ENCODE assay signal across 1 cellular context in the genomic region with DNA sequence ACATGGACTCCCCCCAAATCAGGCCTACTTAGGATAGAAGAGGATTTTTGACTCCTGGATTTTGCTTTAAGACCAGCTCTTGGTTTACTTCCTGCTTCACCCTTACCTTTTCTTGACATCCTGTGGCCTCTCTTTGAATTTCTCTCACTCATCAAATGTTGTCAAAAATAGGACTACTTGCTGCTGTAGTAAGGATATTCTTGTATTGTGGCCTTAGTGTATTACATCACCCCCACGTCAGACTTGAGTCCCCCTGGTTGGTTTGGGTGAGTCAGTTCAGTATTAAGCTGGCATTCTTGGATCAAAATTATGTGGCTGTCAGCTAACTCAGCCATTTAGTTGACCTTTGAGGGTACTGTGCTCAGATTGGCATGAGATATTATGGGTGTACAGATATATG.
TF ChIP-seq lines count a peak whose summit lies in the region.

No MANE protein-coding gene starts in this region.

TF ChIP-seq in IMR-90, 13 proteins besides CTCF, POLR2A, EP300 and RAD21:
- TF ChIP-seq RCOR1 (IDR thresholded peaks at IDR 0.05; ENCODE audit: insufficient replicate concordance, low read length) (no peak), CEBPB (IDR thresholded peaks at IDR 0.05; ENCODE audit: low read depth, low read length) (peak; percentile 71)
